ENCODE assay signal across 9 cellular contexts in genomic region chr12:57517187-57517586, GRCh38. TPM values are rescaled to one million over a fixed set of nuclear protein-coding genes. Genes with fewer than 3 reads are reported as not detected.
DNase-seq lines count a peak whose midpoint lies in the region; ATAC-seq, FAIRE-seq and TF ChIP-seq lines count a peak whose summit lies in the region.
"Had no signal": no experiment of that assay in that cellular context is flagged by ENCODE, and none has a peak within 500 bp of the region (broad histone marks: within the 10 kb centered on the region; RNA-seq: fewer than 3 reads in every experiment).

No MANE protein-coding gene starts in this region.

- no peak for TF ChIP-seq CTCF in activated CD8-positive, alpha-beta T cell treated with anti-CD3 and anti-CD28 coated beads for 36 hours (IDR thresholded peaks at IDR 0.05)
- TF ChIP-seq CTCF in RWPE1 (conservative IDR thresholded peaks at IDR 0.05; ENCODE audit: low read depth), result no peak

- no peak overlapping the region for H3K4me3 Mint-ChIP-seq in activated CD8-positive, alpha-beta T cell treated with anti-CD3 and anti-CD28 coated beads for 36 hours
- no peak overlapping the region for H3K4me3 Mint-ChIP-seq in activated CD8-positive, alpha-beta T cell treated with anti-CD3 and anti-CD28 coated beads, Interleukin-2, amount 10 ng/mL, durations not matched to agents 7 days and 5 days
- no peak overlapping the region for H3K4me3 Mint-ChIP-seq in stimulated activated naive B cell treated with anti-CD40 and anti-IgM and Interleukin-4, amounts not matched to agents 10 μg/mL and 1 μg/mL and 100 μg/mL, for 72 hours

- intact Hi-C loops in activated CD8-positive, alpha-beta T cell treated with anti-CD3 and anti-CD28 coated beads for 36 hours (cut with micrococcal nuclease), result no loop called here

- H3K9me3 Mint-ChIP-seq in activated CD8-positive, alpha-beta T cell treated with anti-CD3 and anti-CD28 coated beads for 36 hours, result no peaks in the 10 kb centered on the region
- no peaks in the 10 kb centered on the region for H3K9me3 Mint-ChIP-seq in activated CD8-positive, alpha-beta T cell treated with anti-CD3 and anti-CD28 coated beads, Interleukin-2, amount 10 ng/mL, durations not matched to agents 7 days and 5 days (ENCODE audit: insufficient read depth)
- no peaks in the 10 kb centered on the region for H3K9me3 Mint-ChIP-seq in stimulated activated naive B cell treated with anti-CD40 and anti-IgM and Interleukin-4, amounts not matched to agents 10 μg/mL and 1 μg/mL and 100 μg/mL, for 72 hours

- no peak for FAIRE-seq in HTR-8/SVneo (lab: Jason Lieb, UNC)
- FAIRE-seq: D721Med had no signal

- H3K27me3 Mint-ChIP-seq in activated CD8-positive, alpha-beta T cell treated with anti-CD3 and anti-CD28 coated beads for 36 hours, result no peaks in the 10 kb centered on the region
- H3K27me3 Mint-ChIP-seq in activated CD8-positive, alpha-beta T cell treated with anti-CD3 and anti-CD28 coated beads, Interleukin-2, amount 10 ng/mL, durations not matched to agents 7 days and 5 days (ENCODE audit: low read depth), result no peaks in the 10 kb centered on the region
- no peaks in the 10 kb centered on the region for H3K27me3 Mint-ChIP-seq in stimulated activated naive B cell treated with anti-CD40 and anti-IgM and Interleukin-4, amounts not matched to agents 10 μg/mL and 1 μg/mL and 100 μg/mL, for 72 hours

- H3K36me3 Mint-ChIP-seq in activated CD8-positive, alpha-beta T cell treated with anti-CD3 and anti-CD28 coated beads for 36 hours (ENCODE audit: low read depth), result peaks cover 72% of the 10 kb centered on the region
- H3K36me3 Mint-ChIP-seq in activated CD8-positive, alpha-beta T cell treated with anti-CD3 and anti-CD28 coated beads, Interleukin-2, amount 10 ng/mL, durations not matched to agents 7 days and 5 days (ENCODE audit: low read depth), result peaks cover 75% of the 10 kb centered on the region
- peaks cover 55 to 75% of the 10 kb centered on the region in 2 donors for H3K36me3 Mint-ChIP-seq in stimulated activated naive B cell treated with anti-CD40 and anti-IgM and Interleukin-4, amounts not matched to agents 10 μg/mL and 1 μg/mL and 100 μg/mL, for 72 hours

- ATAC-seq in activated CD8-positive, alpha-beta T cell treated with anti-CD3 and anti-CD28 coated beads for 36 hours, result no peak
- ATAC-seq in activated CD8-positive, alpha-beta T cell treated with anti-CD3 and anti-CD28 coated beads, Interleukin-2, amount 10 ng/mL, durations not matched to agents 7 days and 5 days, result no peak
- no peak for ATAC-seq in stimulated activated naive B cell treated with anti-CD40 and anti-IgM and Interleukin-4, amounts not matched to agents 10 μg/mL and 1 μg/mL and 100 μg/mL, for 72 hours (replicated peaks)
- ATAC-seq in HG03280 (IDR thresholded peaks at IDR 0.05; ENCODE audit: unreplicated experiment) (no peak), HG03139 (IDR thresholded peaks at IDR 0.05; ENCODE audit: unreplicated experiment) (no peak)

- H3K4me1 Mint-ChIP-seq in activated CD8-positive, alpha-beta T cell treated with anti-CD3 and anti-CD28 coated beads for 36 hours (ENCODE audit: low read depth), result peaks cover 44% of the 10 kb centered on the region
- H3K4me1 Mint-ChIP-seq in activated CD8-positive, alpha-beta T cell treated with anti-CD3 and anti-CD28 coated beads, Interleukin-2, amount 10 ng/mL, durations not matched to agents 7 days and 5 days (ENCODE audit: low read depth), result peaks cover 44% of the 10 kb centered on the region
- H3K4me1 Mint-ChIP-seq in stimulated activated naive B cell treated with anti-CD40 and anti-IgM and Interleukin-4, amounts not matched to agents 10 μg/mL and 1 μg/mL and 100 μg/mL, for 72 hours, result peaks cover 25 to 54% of the 10 kb centered on the region in 2 donors

- peak overlapping the region; percentile 74 for H3K27ac ChIP-seq in RWPE1

- no peak for DNase-seq in activated CD8-positive, alpha-beta T cell treated with anti-CD3 and anti-CD28 coated beads for 36 hours
- DNase-seq in activated CD8-positive, alpha-beta T cell treated with anti-CD3 and anti-CD28 coated beads, Interleukin-2, amount 10 ng/mL, durations not matched to agents 7 days and 5 days, result no peak
- DNase-seq in RWPE1 (ENCODE audit: low spot score), result no peak
- DNase-seq in fibroblast of gingiva (ENCODE audit: low read depth), result peak; percentile 68
- DNase-seq in stimulated activated naive B cell treated with anti-CD40 and anti-IgM and Interleukin-4, amounts not matched to agents 10 μg/mL and 1 μg/mL and 100 μg/mL, for 72 hours, result no peak
- DNase-seq in HTR-8/SVneo (ENCODE audit: insufficient read length, low spot score), result no peak

- H3K27ac Mint-ChIP-seq in activated CD8-positive, alpha-beta T cell treated with anti-CD3 and anti-CD28 coated beads for 36 hours, result peak overlapping the region; percentile 99
- H3K27ac Mint-ChIP-seq in activated CD8-positive, alpha-beta T cell treated with anti-CD3 and anti-CD28 coated beads, Interleukin-2, amount 10 ng/mL, durations not matched to agents 7 days and 5 days, result no peak overlapping the region
- peak overlapping the region; percentile 62 for H3K27ac Mint-ChIP-seq in stimulated activated naive B cell treated with anti-CD40 and anti-IgM and Interleukin-4, amounts not matched to agents 10 μg/mL and 1 μg/mL and 100 μg/mL, for 72 hours

- POLR2A ChIA-PET in activated CD8-positive, alpha-beta T cell treated with anti-CD3 and anti-CD28 coated beads for 36 hours (lab: Charles Lee), result interaction anchor here (1.0 to 5.7 kb wide), 5 partner anchors 10 to 93 kb away, joined by 3 to 50 read pairs (median 3); partner anchors contain the start of gene MARS1
- POLR2A ChIA-PET in activated CD8-positive, alpha-beta T cell treated with anti-CD3 and anti-CD28 coated beads, Interleukin-2, amount 10 ng/mL, durations not matched to agents 7 days and 5 days (lab: Charles Lee), result interaction anchor here (0.8 to 5.2 kb wide), 2 partner anchors 29 to 39 kb away, joined by 3 to 74 read pairs; partner anchors contain the start of genes ARHGAP9 and DCTN2
- POLR2A ChIA-PET in RWPE1 (lab: Yijun Ruan, JAX; ENCODE audit: low non-redundant PET), result no interaction called here

- CTCF ChIA-PET in activated CD8-positive, alpha-beta T cell treated with anti-CD3 and anti-CD28 coated beads for 36 hours (lab: Charles Lee), result no interaction called here
- CTCF ChIA-PET in activated CD8-positive, alpha-beta T cell treated with anti-CD3 and anti-CD28 coated beads, Interleukin-2, amount 10 ng/mL, durations not matched to agents 7 days and 5 days (lab: Charles Lee), result interaction anchor here (0.6 to 3.9 kb wide), 3 partner anchors 18 to 59 kb away, joined by 3 to 15 read pairs (median 11); no protein-coding TSS in a partner anchor
- CTCF ChIA-PET in RWPE1 (lab: Yijun Ruan, JAX), result interaction anchor here (0.5 to 1.1 kb wide), 2 partner anchors 18 to 62 kb away, joined by 3 read pairs; partner anchors contain the start of gene INHBE

RNA-seq across cellular contexts. Expression of gene DDIT3, which starts 3.1 kb away (rescaled TPM):
- total RNA-seq in activated CD8-positive, alpha-beta T cell treated with anti-CD3 and anti-CD28 coated beads for 36 hours, result 10 to 100 TPM; 28.0 TPM
- 10 to 100 TPM; 14.9 to 15.0 TPM for total RNA-seq in activated CD8-positive, alpha-beta T cell treated with anti-CD3 and anti-CD28 coated beads, Interleukin-2, amount 10 ng/mL, durations not matched to agents 7 days and 5 days

RNA-seq across cellular contexts. Expression of gene MBD6, which starts 5.4 kb away (rescaled TPM):
- 10 to 100 TPM; 46.5 to 47.3 TPM for total RNA-seq in activated CD8-positive, alpha-beta T cell treated with anti-CD3 and anti-CD28 coated beads for 36 hours
- 10 to 100 TPM; 68.4 to 71.4 TPM for total RNA-seq in activated CD8-positive, alpha-beta T cell treated with anti-CD3 and anti-CD28 coated beads, Interleukin-2, amount 10 ng/mL, durations not matched to agents 7 days and 5 days

RNA-seq across cellular contexts. Expression of gene MARS1, which starts 29.3 kb away (rescaled TPM):
- 100 to 1,000 TPM; 343 to 345 TPM for total RNA-seq in activated CD8-positive, alpha-beta T cell treated with anti-CD3 and anti-CD28 coated beads for 36 hours
- total RNA-seq in activated CD8-positive, alpha-beta T cell treated with anti-CD3 and anti-CD28 coated beads, Interleukin-2, amount 10 ng/mL, durations not matched to agents 7 days and 5 days, result 100 to 1,000 TPM; 275 to 291 TPM

RNA-seq across cellular contexts. Expression of gene DCTN2, which starts 29.8 kb away (rescaled TPM):
- 10 to 100 TPM; 66.2 to 68.6 TPM for total RNA-seq in activated CD8-positive, alpha-beta T cell treated with anti-CD3 and anti-CD28 coated beads for 36 hours
- total RNA-seq in activated CD8-positive, alpha-beta T cell treated with anti-CD3 and anti-CD28 coated beads, Interleukin-2, amount 10 ng/mL, durations not matched to agents 7 days and 5 days, result 10 to 100 TPM; 89.3 to 96.5 TPM

RNA-seq across cellular contexts. Expression of gene KIF5A, which starts 32.7 kb away (rescaled TPM):
- 1 to 10 TPM; 1.2 to 1.3 TPM for total RNA-seq in activated CD8-positive, alpha-beta T cell treated with anti-CD3 and anti-CD28 coated beads for 36 hours
- total RNA-seq in activated CD8-positive, alpha-beta T cell treated with anti-CD3 and anti-CD28 coated beads, Interleukin-2, amount 10 ng/mL, durations not matched to agents 7 days and 5 days, result 1 to 10 TPM in 1 of 2 experiments, under 1 TPM in 1; 0.99 to 1.4 TPM
